Comparison of ENCODE assay signal across 12 cellular contexts in the genomic region with DNA sequence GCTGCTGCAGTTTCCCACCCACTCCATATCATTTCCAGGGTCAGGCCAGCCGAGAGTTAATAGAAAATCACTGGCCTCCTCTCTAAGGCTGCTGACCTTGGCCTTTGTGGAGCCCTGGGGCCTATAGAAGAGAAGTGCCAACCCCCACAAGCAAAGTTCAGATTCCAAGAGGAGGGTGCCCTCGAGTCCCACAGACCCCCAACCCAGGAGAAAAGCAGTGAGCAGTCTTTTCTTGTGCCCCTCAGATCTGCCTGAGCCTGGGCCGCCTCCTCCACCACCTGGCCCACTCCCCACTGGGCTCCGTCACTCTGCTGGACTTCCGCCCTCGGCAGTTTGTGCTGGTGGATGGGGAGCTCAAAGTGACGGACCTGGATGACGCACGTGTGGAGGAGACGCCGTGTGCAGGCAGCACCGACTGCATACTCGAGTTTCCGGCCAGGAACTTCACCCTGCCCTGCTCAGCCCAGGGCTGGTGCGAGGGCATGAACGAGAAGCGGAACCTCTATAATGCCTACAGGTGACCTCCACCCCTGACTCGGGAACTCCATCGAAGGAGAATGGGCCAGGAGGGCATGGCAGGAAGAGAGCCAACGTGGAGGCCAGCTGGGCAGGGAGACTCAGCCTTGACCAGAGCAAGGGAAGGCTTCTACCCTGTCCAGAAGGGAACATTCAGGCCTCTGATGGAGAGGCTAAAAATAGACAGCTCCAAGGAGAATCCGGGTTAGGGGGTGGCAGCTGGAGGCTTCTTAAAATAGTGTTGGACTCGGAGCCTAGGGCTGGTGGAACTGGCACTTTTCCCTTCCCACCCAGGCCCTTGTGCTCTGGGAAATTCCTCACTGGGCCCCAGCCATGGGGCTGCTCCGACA. TPM values are rescaled to one million over a fixed set of nuclear protein-coding genes. Genes with fewer than 3 reads are reported as not detected.
A peak's percentile ranks its signal among the peaks of the same experiment; 100 is the strongest.
DNase-seq lines count a peak whose midpoint lies in the region; ATAC-seq, FAIRE-seq and TF ChIP-seq lines count a peak whose summit lies in the region.
"Had no signal": no experiment of that assay in that cellular context is flagged by ENCODE, and none has a peak within 500 bp of the region (broad histone marks: within the 10 kb centered on the region; RNA-seq: fewer than 3 reads in every experiment).

No MANE protein-coding gene starts in this region.

- peaks cover 0 to 35% of the 10 kb centered on the region in 2 donors for H3K36me3 ChIP-seq in adrenal gland (replicated peaks in 1 of 2)
- peaks cover 0 to 47% (median 5%) of the 10 kb centered on the region in 3 donors for H3K36me3 ChIP-seq in tibial nerve

- H3K9me3 ChIP-seq in adrenal gland (replicated peaks in 1 of 3) = no peaks in the 10 kb centered on the region
- no peaks in the 10 kb centered on the region for H3K9me3 ChIP-seq in tibial nerve

- H3K27ac Mint-ChIP-seq in neural crest cell (ENCODE audit: unreplicated experiment) = peak overlapping the region; percentile 89
- H3K27ac Mint-ChIP-seq: activated T-helper 2 cell treated with anti-CD3 and anti-CD28 coated beads, Interferon-gamma antibody, Interleukin-2, Interleukin-4, amounts not matched to agents 10 μg/mL and 5 μg/mL and 100 μg/mL, durations not matched to agents 14 hours and 24 hours and 36 hours; naive B cell had no signal

- TF ChIP-seq CTCF in adrenal gland (IDR thresholded peaks at IDR 0.05) (no peak), neural crest cell (conservative IDR thresholded peaks at IDR 0.05) (no peak), tibial nerve (IDR thresholded peaks at IDR 0.05) (no peak)

- no peaks in the 10 kb centered on the region for H3K36me3 Mint-ChIP-seq in neural crest cell (ENCODE audit: low read depth)
- H3K36me3 Mint-ChIP-seq: naive B cell had no signal

- 40 to 54% (median 50%) methylated on average over 11 to 23 of the region's 23 CpGs for WGBS in adrenal gland, 4 donors
- WGBS in tibial nerve, 2 donors = 41% methylated on average over 23 of the region's 23 CpGs

- TF ChIP-seq EP300 in tibial nerve (IDR thresholded peaks at IDR 0.05) = peak in 1 of 2 donors; percentile 66

- peak overlapping the region in 4 of 5 donors; percentile 51 to 91 (median 77) for H3K27ac ChIP-seq in adrenal gland
- peak overlapping the region; percentile 83 to 97 (median 92) for H3K27ac ChIP-seq in tibial nerve

- peaks cover 59% of the 10 kb centered on the region for H3K4me1 Mint-ChIP-seq in neural crest cell
- H3K4me1 Mint-ChIP-seq: naive B cell had no signal

- H3K9me3 Mint-ChIP-seq in neural crest cell = no peaks in the 10 kb centered on the region
- H3K9me3 Mint-ChIP-seq: activated T-helper 2 cell treated with anti-CD3 and anti-CD28 coated beads, Interferon-gamma antibody, Interleukin-2, Interleukin-4, amounts not matched to agents 10 μg/mL and 5 μg/mL and 100 μg/mL, durations not matched to agents 14 hours and 24 hours and 36 hours; naive B cell had no signal

- H3K27me3 ChIP-seq in adrenal gland (no peaks in the 10 kb centered on the region), tibial nerve (no peaks in the 10 kb centered on the region)

- H3K4me1 ChIP-seq in adrenal gland (replicated peaks in 1 of 2) (peaks cover 35 to 49% of the 10 kb centered on the region in 2 donors), tibial nerve (peaks cover 0 to 94% (median 47%) of the 10 kb centered on the region in 4 donors)

- peak overlapping the region; percentile 70 for H3K4me3 Mint-ChIP-seq in neural crest cell
- H3K4me3 Mint-ChIP-seq: naive B cell had no signal

- intact Hi-C loops in adrenal gland (cut with DNase I) (no loop called here), left cardiac atrium (cut with DNase I) (loop anchor here in 1 of 2 donors (5.0 kb wide), 2 partner anchors 107 to 127 kb away; no protein-coding TSS in a partner anchor)

- peak in 1 of 2 donors; percentile 13 for TF ChIP-seq POLR2A in adrenal gland (IDR thresholded peaks at IDR 0.05)
- TF ChIP-seq POLR2A in tibial nerve (IDR thresholded peaks at IDR 0.05) = no peak

- DNase-seq in adrenal gland (peak in 5 of 7 donors; percentile 35 to 80 (median 60)), left cardiac atrium (peak; percentile 64), neural crest cell (ENCODE audit: low read depth, low spot score) (no peak), tibial nerve (ENCODE audit: low spot score in 2 of 2) (no peak), NCI-H1417 (lab: John Stamatoyannopoulos, UW) (no peak), T-helper 1 cell (no peak), T-helper 9 cell (no peak), RCC 7860 (ENCODE audit: low spot score) (no peak)
- DNase-seq: COR-L47, naive B cell, NCI-H2171 had no signal

- peaks cover 8% of the 10 kb centered on the region for H3K27me3 Mint-ChIP-seq in neural crest cell (ENCODE audit: low read depth)

- FAIRE-seq in RCC 7860 (lab: Jason Lieb, UNC) = no peak

- H3K4me3 ChIP-seq in adrenal gland = no peak overlapping the region
- peak overlapping the region in 1 of 4 donors; percentile 74 for H3K4me3 ChIP-seq in tibial nerve

- peak; percentile 64 to 67 for ATAC-seq in left cardiac atrium

RNA-seq across cellular contexts. Expression of gene PKDCC, which starts 6.2 kb away (rescaled TPM):
- 10 to 100 TPM; 29.7 to 74.7 (median 46.9) TPM for total RNA-seq in adrenal gland
- polyA plus RNA-seq in adrenal gland = 100 to 1,000 TPM in 1 of 3 donors, 10 to 100 TPM in 2; 47.5 to 170 (median 90.4) TPM
- 100 to 1,000 TPM; 138 to 209 TPM for total RNA-seq in left cardiac atrium
- total RNA-seq in neural crest cell = 74.4 and 81.9 TPM in 2 replicates
- total RNA-seq in tibial nerve = 100 to 1,000 TPM; 155 to 328 (median 200) TPM

Comparison
In these comparisons a context has a peak if more than half of its experiments do, and no peak if none do; other contexts are left out.
1. DNase-seq: peak in adrenal gland (5 of 7) and left cardiac atrium (single experiment); none in neural crest cell (single experiment), tibial nerve (0 of 2), NCI-H1417 (0 of 3), T-helper 1 cell (0 of 5), T-helper 9 cell (single experiment) and RCC 7860 (single experiment).